ENCODE assay signal across 8 cellular contexts in the genomic region with DNA sequence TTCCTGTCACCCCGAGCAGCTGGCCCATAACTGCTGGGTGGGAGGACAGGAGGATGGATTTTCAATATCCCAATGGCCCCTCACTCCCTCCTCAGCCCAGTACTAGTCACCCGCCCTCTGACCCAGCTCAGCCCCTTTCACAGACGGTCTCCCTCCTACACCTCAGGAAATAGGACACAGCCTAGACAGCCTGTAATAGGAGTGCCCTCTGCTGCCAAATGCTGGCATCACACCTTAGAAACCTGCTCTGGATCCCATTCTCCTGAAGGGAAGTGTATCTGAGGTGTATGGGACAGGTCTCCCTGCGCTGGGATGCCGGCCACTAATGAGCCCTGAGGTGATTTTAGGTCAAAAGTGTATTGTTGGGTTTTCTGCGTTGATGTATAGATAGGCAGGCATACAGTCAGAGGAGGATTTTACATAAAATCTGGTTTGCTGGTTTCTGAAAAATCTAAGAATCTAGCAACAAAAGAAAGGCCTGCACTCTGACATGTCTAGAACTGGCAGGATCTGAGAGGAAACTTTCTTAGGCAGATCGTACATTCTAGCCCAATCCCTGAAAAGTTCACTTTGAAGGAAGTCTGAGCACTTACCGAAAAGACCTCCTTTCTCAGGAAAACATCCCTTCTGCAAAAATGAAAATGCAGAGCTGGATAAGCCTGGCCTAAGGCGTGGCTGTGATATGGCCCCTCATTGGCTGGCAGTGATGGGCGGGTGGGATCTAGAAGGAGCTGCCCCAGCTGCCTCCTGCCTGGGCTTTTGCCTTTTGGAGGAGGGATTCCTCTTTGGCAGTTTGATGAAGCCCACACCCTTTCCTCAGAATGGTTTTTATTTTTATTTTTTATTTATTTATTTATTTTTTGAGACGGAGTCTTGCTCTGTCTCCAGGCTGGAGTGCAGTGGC. TPM values are rescaled to one million over a fixed set of nuclear protein-coding genes. Genes with fewer than 3 reads are reported as not detected.
DNase-seq lines count a peak whose midpoint lies in the region; ATAC-seq and TF ChIP-seq lines count a peak whose summit lies in the region.

No MANE protein-coding gene starts in this region.

- H3K27ac ChIP-seq in C4-2B: no peak overlapping the region
- no peak overlapping the region for H3K27ac ChIP-seq in dorsolateral prefrontal cortex

- H3K27me3 ChIP-seq in dorsolateral prefrontal cortex: no peaks in the 10 kb centered on the region

- intact Hi-C loops in dorsolateral prefrontal cortex (cut with DNase I): loop anchor here (2.0 to 10.0 kb wide), 3 partner anchors 47 to 66 kb away; partner anchors contain the start of gene ARMC8 (in 1 of the 2)

- no peak overlapping the region for H3K4me3 ChIP-seq in dorsolateral prefrontal cortex

- DNase-seq in NCI-H524 (lab: John Stamatoyannopoulos, UW) (peak; percentile 59 to 78), dorsolateral prefrontal cortex (peak; percentile 51 to 80 (median 74)), medulla oblongata (ENCODE audit: extremely low spot score) (peak; percentile 74)
- DNase-seq in activated CD4-positive, alpha-beta T cell treated with anti-CD3 and anti-CD28 coated beads, Interleukin-2, amount 50 U/mL, for 1 hour: peak; percentile 44
- peak; percentile 40 for DNase-seq in stimulated activated CD8-positive, alpha-beta memory T cell treated with anti-CD3 and anti-CD28 coated beads, Interleukin-7, amount 100 ng/mL, for 24 hours (ENCODE audit: low read depth)

- peak; percentile 95 for TF ChIP-seq CTCF in C4-2B (conservative IDR thresholded peaks at IDR 0.05)
- peak in 55 of 56 donors; percentile 44 to 88 (median 75) for TF ChIP-seq CTCF in dorsolateral prefrontal cortex (IDR thresholded peaks at IDR 0.05 in 54 of 56, conservative IDR thresholded peaks at IDR 0.05 in 2 of 56; ENCODE audit: low read depth in 1 of 56, partially characterized antibody in 56 of 56)

- peak; percentile 69 for ATAC-seq in GM19328 (IDR thresholded peaks at IDR 0.05; ENCODE audit: unreplicated experiment)
- peak; percentile 58 for ATAC-seq in HG03460 (IDR thresholded peaks at IDR 0.05; ENCODE audit: unreplicated experiment)

RNA-seq across cellular contexts. Expression of gene DZIP1L, which starts 3.7 kb away (rescaled TPM):
- total RNA-seq in dorsolateral prefrontal cortex: 10 to 100 TPM in 61 of 120 experiments, 1 to 10 TPM in 59; 3.3 to 20.4 (median 10.0) TPM

RNA-seq across cellular contexts. Expression of gene A4GNT, which starts 13.1 kb away (rescaled TPM):
- under 1 TPM in 3 of 120 experiments, not detected in 117; 0.29 to 0.76 (median 0.32) TPM for total RNA-seq in dorsolateral prefrontal cortex

RNA-seq across cellular contexts. Expression of gene DBR1, which starts 55.6 kb away (rescaled TPM):
- total RNA-seq in dorsolateral prefrontal cortex: 10 to 100 TPM in 88 of 120 experiments, 1 to 10 TPM in 32; 5.7 to 15.5 (median 11.1) TPM
